ENCODE assay signal across 1 cellular context in genomic region chr21:45592626-45593134, GRCh38.
TF ChIP-seq lines count a peak whose summit lies in the region.

No MANE protein-coding gene starts in this region.

TF ChIP-seq in GM12878, 131 proteins besides CTCF, POLR2A, EP300 and RAD21 (continued from another document):
- TF ChIP-seq MTA3 (IDR thresholded peaks at IDR 0.05; ENCODE audit: borderline replicate concordance, low read length) (no peak), RBBP5 (conservative IDR thresholded peaks at IDR 0.05) (no peak)
